ENCODE assay signal across 22 cellular contexts in genomic region chr1:2911391-2912178, GRCh38.
"Had no signal": no experiment of that assay in that cellular context is flagged by ENCODE, and none has a peak within 500 bp of the region (broad histone marks: within the 10 kb centered on the region; RNA-seq: fewer than 3 reads in every experiment).

No MANE protein-coding gene starts in this region.

- H3K4me3 ChIP-seq: Peyer's patch had no signal

- DNase-seq: activated CD4-positive, alpha-beta memory T cell treated with anti-CD3 and anti-CD28 coated beads, Interleukin-2, amount 10 ng/mL, durations not matched to agents 7 days and 5 days; activated CD4-positive, alpha-beta T cell treated with anti-CD3 and anti-CD28 coated beads for 36 hours; activated CD4-positive, alpha-beta T cell treated with anti-CD3 and anti-CD28 coated beads, Interleukin-2, amount 50 U/mL, for 1 hour; activated CD8-positive, alpha-beta memory T cell treated with anti-CD3 and anti-CD28 coated beads, Interleukin-2, amount 50 U/mL, for 4 hours; activated gamma-delta T cell treated with Interleukin-2 at 50 U/mL for 16 hours; activated naive CD4-positive, alpha-beta T cell treated with anti-CD3 and anti-CD28 coated beads, Interleukin-2, amount 10 ng/mL, durations not matched to agents 7 days and 5 days; activated naive CD8-positive, alpha-beta T cell treated with anti-CD3 and anti-CD28 coated beads for 36 hours; activated T-cell treated with anti-CD3 and anti-CD28 coated beads, Interleukin-2, amount 50 U/mL, for 72 hours; IMR-90; Kasumi-1; KBM-7; NCI-H1092; NCI-H1417; NCI-H2029 treated with DMSO at 0.1 percent for 48 hours; NCI-H345; NCI-H510A treated with DMSO at 0.1 percent for 48 hours; Peyer's patch; SHP77 treated with DMSO at 0.1 percent for 48 hours; T-cell; T-helper 2 cell; T1000 had no signal

- H3K27me3 ChIP-seq: Peyer's patch had no signal

- H3K4me1 ChIP-seq: Peyer's patch had no signal

- H3K36me3 ChIP-seq: Peyer's patch had no signal

- ATAC-seq: activated CD4-positive, alpha-beta T cell treated with anti-CD3 and anti-CD28 coated beads for 36 hours; activated T-cell treated with anti-CD3 and anti-CD28 coated beads, Interleukin-2, amount 50 U/mL, for 72 hours; T-cell had no signal

- FAIRE-seq: TTC549 had no signal

- H3K27ac ChIP-seq: Peyer's patch had no signal

- H3K9me3 ChIP-seq: Peyer's patch had no signal
